18 cellular contexts compared by ENCODE assay signal in genomic region chr1:113320272-113320671, GRCh38.
A peak's percentile ranks its signal among the peaks of the same experiment; 100 is the strongest.
DNase-seq lines count a peak whose midpoint lies in the region; ATAC-seq and TF ChIP-seq lines count a peak whose summit lies in the region.
"Had no signal": no experiment of that assay in that cellular context is flagged by ENCODE, and none has a peak within 500 bp of the region (broad histone marks: within the 10 kb centered on the region; RNA-seq: fewer than 3 reads in every experiment).

No MANE protein-coding gene starts in this region.

- H3K4me3 ChIP-seq in Caco-2 (ENCODE audit: low read depth, low read length) (no peak overlapping the region), PC-9 (0 out of 2 replicates have a peak overlapping the region, but pooled peaks have one; percentile 1)
- H3K4me3 ChIP-seq: heart left ventricle had no signal

- CTCF ChIA-PET in Caco-2 (lab: Charles Lee) = no interaction called here
- CTCF ChIA-PET in PC-9 (lab: Charles Lee) = no interaction called here

- H3K4me1 ChIP-seq in Caco-2 (peaks cover 38% of the 10 kb centered on the region), PC-9 (replicated peaks; ENCODE audit: insufficient read depth) (peaks cover 51% of the 10 kb centered on the region)

- H3K4me2 ChIP-seq in PC-9 = peak overlapping the region; percentile 48

- H2AFZ ChIP-seq in PC-9 = no peak overlapping the region

- no peaks in the 10 kb centered on the region for H3K9me2 ChIP-seq in PC-9 (ENCODE audit: insufficient read depth)

- no peaks in the 10 kb centered on the region for H3K36me3 Mint-ChIP-seq in Caco-2 (ENCODE audit: insufficient read depth, unreplicated experiment)
- H3K36me3 Mint-ChIP-seq: CD8-positive, alpha-beta T cell; memory B cell; natural killer cell treated with Interleukin-12 subunit alpha and Interleukin-12 subunit beta and Interleukin-15 and Interleukin-18, amount 100 ng/mL, for 72 hours had no signal

- BruUV-seq in Caco-2 (replicated peaks; lab: Mats Ljungman, UMichigan) = no TSS peak
- BruUV-seq in PC-9 (replicated peaks; lab: Mats Ljungman, UMichigan) = no TSS peak

- H3K4me1 Mint-ChIP-seq in Caco-2 (ENCODE audit: low read depth, unreplicated experiment) = peaks cover 13% of the 10 kb centered on the region
- H3K4me1 Mint-ChIP-seq: central memory CD8-positive, alpha-beta T cell; memory B cell had no signal

- peaks cover 31% of the 10 kb centered on the region for H3F3A ChIP-seq in PC-9 (ENCODE audit: insufficient read depth, low read depth)

- no peak for ATAC-seq in HG03342 (IDR thresholded peaks at IDR 0.05; ENCODE audit: unreplicated experiment)
- ATAC-seq: CD8-positive, alpha-beta T cell; heart left ventricle; natural killer cell treated with Interleukin-12 subunit alpha and Interleukin-12 subunit beta and Interleukin-15 and Interleukin-18, amount 100 ng/mL, for 72 hours had no signal

- peak overlapping the region; percentile 18 for H3K4me3 Mint-ChIP-seq in Caco-2 (ENCODE audit: unreplicated experiment)
- H3K4me3 Mint-ChIP-seq: CD8-positive, alpha-beta T cell; central memory CD8-positive, alpha-beta T cell; memory B cell; natural killer cell treated with Interleukin-12 subunit alpha and Interleukin-12 subunit beta and Interleukin-15 and Interleukin-18, amount 100 ng/mL, for 72 hours had no signal

- no peaks in the 10 kb centered on the region for H4K20me1 ChIP-seq in PC-9 (ENCODE audit: insufficient read depth)

- H3K79me2 ChIP-seq in PC-9 (ENCODE audit: low read depth) = no peaks in the 10 kb centered on the region

- H3K27me3 ChIP-seq in Caco-2 (replicated peaks; ENCODE audit: control insufficient read depth, insufficient read depth, low read length) (no peaks in the 10 kb centered on the region), PC-9 (ENCODE audit: insufficient read depth, low read depth) (no peaks in the 10 kb centered on the region)
- H3K27me3 ChIP-seq: heart left ventricle had no signal

- no peaks in the 10 kb centered on the region for H3K27me3 Mint-ChIP-seq in Caco-2 (ENCODE audit: insufficient read depth, unreplicated experiment)
- H3K27me3 Mint-ChIP-seq: central memory CD8-positive, alpha-beta T cell had no signal

- TF ChIP-seq CTCF in Caco-2 (IDR thresholded peaks at IDR 0.05; ENCODE audit: insufficient read depth in 1 of 2, low read depth in 1 of 2, low read length in 1 of 2, severe bottlenecking in 1 of 2, unreplicated experiment in 1 of 2) = no peak
- TF ChIP-seq CTCF in PC-9 (conservative IDR thresholded peaks at IDR 0.05) = no peak

- H3K36me3 ChIP-seq in Caco-2 (ENCODE audit: control insufficient read depth, insufficient read depth, low read length) = no peaks in the 10 kb centered on the region
- no peaks in the 10 kb centered on the region for H3K36me3 ChIP-seq in PC-9 (ENCODE audit: low read depth)
- H3K36me3 ChIP-seq: heart left ventricle had no signal

- intact Hi-C loops in Caco-2 (cut with micrococcal nuclease; ENCODE audit: unreplicated experiment) = loop anchor here (5.0 kb wide), 1 partner anchor 113 kb away; no protein-coding TSS in a partner anchor
- intact Hi-C loops in PC-9 (cut with micrococcal nuclease; ENCODE audit: unreplicated experiment) = loop anchor here (5.0 to 10.0 kb wide), 2 partner anchors 125 to 178 kb away; no protein-coding TSS in a partner anchor

- H3K27ac Mint-ChIP-seq in Caco-2 (ENCODE audit: unreplicated experiment) = peak overlapping the region; percentile 67
- H3K27ac Mint-ChIP-seq: CD8-positive, alpha-beta T cell; memory B cell; natural killer cell treated with Interleukin-12 subunit alpha and Interleukin-12 subunit beta and Interleukin-15 and Interleukin-18, amount 100 ng/mL, for 72 hours had no signal

- H3K9me3 ChIP-seq in Caco-2 (no peaks in the 10 kb centered on the region), PC-9 (ENCODE audit: insufficient read depth, low read depth) (peaks cover 8% of the 10 kb centered on the region)

- H3K9me3 Mint-ChIP-seq in Caco-2 (ENCODE audit: unreplicated experiment) = no peaks in the 10 kb centered on the region
- H3K9me3 Mint-ChIP-seq: CD8-positive, alpha-beta T cell; central memory CD8-positive, alpha-beta T cell; natural killer cell treated with Interleukin-12 subunit alpha and Interleukin-12 subunit beta and Interleukin-15 and Interleukin-18, amount 100 ng/mL, for 72 hours had no signal

- H3K27ac ChIP-seq in PC-9 (peak overlapping the region; percentile 24), substantia nigra (ENCODE audit: low read depth, low read length, poor library complexity, severe bottlenecking) (no peak overlapping the region)
- H3K27ac ChIP-seq: heart left ventricle had no signal

- DNase-seq in Caco-2 (no peak), NCI-H1105 treated with DMSO at 0.1 percent for 48 hours (lab: John Stamatoyannopoulos, UW) (peak; percentile 84), PC-9 (peak in 1 of 2 experiments; percentile 89), kidney tubule cell (ENCODE audit: low spot score) (peak; percentile 59), substantia nigra (lab: John Stamatoyannopoulos, UW) (no peak), NOMO-1 treated with dmso at 0.1 percent for 144 hours (lab: John Stamatoyannopoulos, UW; ENCODE audit: unreplicated experiment) (no peak)
- no peak for DNase-seq in activated CD4-positive, alpha-beta T cell treated with anti-CD3 and anti-CD28 coated beads for 48 hours
- DNase-seq: activated CD4-positive, alpha-beta T cell treated with anti-CD3 and anti-CD28 coated beads for 4 hours; activated gamma-delta T cell; CD8-positive, alpha-beta T cell; heart left ventricle; NCI-H1694 treated with DMSO at 0.1 percent for 48 hours; RPMI8226; stimulated activated CD4-positive, alpha-beta T cell treated with anti-CD3 and anti-CD28 coated beads, Interleukin-4, amount 100 ng/mL, for 1 hour had no signal

- POLR2A ChIA-PET in Caco-2 (lab: Charles Lee) (interaction anchor here (1.0 kb wide), 1 partner anchor 13 kb away, joined by 3 read pairs; no protein-coding TSS in a partner anchor), PC-9 (lab: Charles Lee; ENCODE audit: unreplicated experiment) (interaction anchor here (0.5 to 0.9 kb wide), 2 partner anchors 69 to 83 kb away, joined by 5 to 12 read pairs; no protein-coding TSS in a partner anchor)

Comparison
In these comparisons a context has a peak if more than half of its experiments do, and no peak if none do; other contexts are left out.
1. DNase-seq: peak in NCI-H1105 treated with DMSO at 0.1 percent for 48 hours (single experiment) and kidney tubule cell (single experiment); none in Caco-2 (0 of 2), substantia nigra (0 of 49), activated CD4-positive, alpha-beta T cell treated with anti-CD3 and anti-CD28 coated beads for 48 hours (single experiment) and NOMO-1 treated with dmso at 0.1 percent for 144 hours (single experiment).